Comparison of ENCODE assay signal across 22 cellular contexts in genomic region chr15:68682906-68683490, GRCh38.
"Had no signal": no experiment of that assay in that cellular context is flagged by ENCODE, and none has a peak within 500 bp of the region (broad histone marks: within the 10 kb centered on the region; RNA-seq: fewer than 3 reads in every experiment).

No MANE protein-coding gene starts in this region.

- H3K27me3 ChIP-seq: breast epithelium, right lobe of liver, stomach, transverse colon, uterus had no signal

- H3K27ac ChIP-seq: breast epithelium, right lobe of liver, stomach, transverse colon, uterus had no signal

- H3K36me3 ChIP-seq: breast epithelium, right lobe of liver, stomach, transverse colon, uterus had no signal

- H3K4me1 ChIP-seq: breast epithelium, right lobe of liver, stomach, transverse colon, uterus had no signal

- H3K9me3 ChIP-seq: breast epithelium, right lobe of liver, stomach, transverse colon, uterus had no signal

- DNase-seq: activated CD4-positive, alpha-beta memory T cell treated with anti-CD3 and anti-CD28 coated beads for 36 hours; activated CD4-positive, alpha-beta T cell treated with anti-CD3 and anti-CD28 coated beads for 48 hours; activated effector memory CD4-positive, alpha-beta T cell treated with Interleukin-2 at 50 U/mL for 16 hours; activated naive CD4-positive, alpha-beta T cell treated with anti-CD3 and anti-CD28 coated beads, Interleukin-2, amount 50 U/mL, for 16 hours; activated T-cell treated with anti-CD3 and anti-CD28 coated beads, Interleukin-2, amount 50 U/mL, for 72 hours; cerebellar nuclear complex; effector CD8-positive, alpha-beta T cell; foreskin melanocyte; glutamatergic neuron; left cardiac atrium; occipital lobe; small intestine; stimulated activated CD4-positive, alpha-beta T cell treated with anti-CD3 and anti-CD28 coated beads, Interleukin-15, amount 100 ng/mL, for 24 hours; stomach; T1000; transverse colon had no signal

- FAIRE-seq: astrocyte, small intestine had no signal

- H3K4me3 ChIP-seq: breast epithelium, right lobe of liver, stomach, transverse colon, uterus had no signal

- ATAC-seq: activated T-cell treated with anti-CD3 and anti-CD28 coated beads, Interleukin-2, amount 50 U/mL, for 72 hours; esophagus mucosa; left cardiac atrium; right lobe of liver; stimulated activated memory B cell treated with anti-CD40 and anti-IgM and Interleukin-4, amounts not matched to agents 10 μg/mL and 1 μg/mL and 100 μg/mL, for 72 hours had no signal
